10 cellular contexts compared by ENCODE assay signal in genomic region chr11:444397-445144, GRCh38.
A peak's percentile ranks its signal among the peaks of the same experiment; 100 is the strongest.
DNase-seq lines count a peak whose midpoint lies in the region; ATAC-seq and TF ChIP-seq lines count a peak whose summit lies in the region.
"Had no signal": no experiment of that assay in that cellular context is flagged by ENCODE, and none has a peak within 500 bp of the region (broad histone marks: within the 10 kb centered on the region; RNA-seq: fewer than 3 reads in every experiment).

No MANE protein-coding gene starts in this region.

- H3K27ac ChIP-seq in 22Rv1 (peak overlapping the region; percentile 93), RWPE1 (peak overlapping the region; percentile 57)

- peak in 51 of 76 experiments; percentile 5 to 63 (median 36) for DNase-seq in HUDEP-2 (lab: John Stamatoyannopoulos, UW; ENCODE audit: unreplicated experiment in 76 of 76)
- DNase-seq in RWPE1 (ENCODE audit: low spot score), result no peak
- peak; percentile 5 for DNase-seq in iPS-NIHi11 (ENCODE audit: low spot score)
- no peak for DNase-seq in midbrain (lab: John Stamatoyannopoulos, UW)
- no peak for DNase-seq in activated CD4-positive, alpha-beta T cell treated with anti-CD3 and anti-CD28 coated beads for 4 hours
- DNase-seq in 8988T, result no peak
- DNase-seq: activated CD4-positive, alpha-beta T cell treated with anti-CD3 and anti-CD28 coated beads, Interleukin-2, amount 10 ng/mL, durations not matched to agents 7 days and 5 days; NCI-H226 had no signal

- no peak for TF ChIP-seq CTCF in 22Rv1 (IDR thresholded peaks at IDR 0.05)
- no peak for TF ChIP-seq CTCF in RWPE1 (conservative IDR thresholded peaks at IDR 0.05; ENCODE audit: low read depth)

- POLR2A ChIA-PET in RWPE1 (lab: Yijun Ruan, JAX; ENCODE audit: low non-redundant PET), result no interaction called here

- CTCF ChIA-PET in RWPE1 (lab: Yijun Ruan, JAX), result no interaction called here

- ATAC-seq in HG02840 (IDR thresholded peaks at IDR 0.05; ENCODE audit: low FRiP score, unreplicated experiment), result no peak

Comparison
In these comparisons a context has a peak if more than half of its experiments do, and no peak if none do; other contexts are left out.
1. DNase-seq: peak in HUDEP-2 (51 of 76) and iPS-NIHi11 (single experiment); none in RWPE1 (single experiment), midbrain (single experiment), activated CD4-positive, alpha-beta T cell treated with anti-CD3 and anti-CD28 coated beads for 4 hours (0 of 2) and 8988T (single experiment).